ENCODE assay signal across 2 cellular contexts in the genomic region with DNA sequence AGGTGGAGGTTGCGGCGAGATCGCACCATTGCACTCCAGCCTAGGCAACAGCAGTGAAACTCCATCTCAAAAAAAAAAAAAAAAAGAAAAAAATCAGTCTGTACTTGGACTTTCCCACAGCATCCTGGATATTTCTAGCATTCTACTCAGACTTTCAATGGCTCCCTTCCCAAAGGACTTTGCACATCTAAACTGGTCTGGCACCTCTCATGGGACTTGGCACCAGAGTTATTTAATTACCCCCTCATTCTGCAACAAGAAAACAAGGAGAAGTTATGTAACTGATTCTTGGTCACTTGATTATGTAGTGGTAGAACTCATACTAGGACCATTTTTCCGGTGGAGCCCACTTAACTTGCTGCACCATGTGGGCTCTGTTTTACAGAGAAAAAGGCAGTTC.
TF ChIP-seq lines count a peak whose summit lies in the region.

No MANE protein-coding gene starts in this region.

TF ChIP-seq in liver, 16 proteins besides CTCF, POLR2A, EP300 and RAD21 (continued from another document):
- TF ChIP-seq EGR1 (IDR thresholded peaks at IDR 0.05; ENCODE audit: low read depth in 2 of 2) = no peak
- TF ChIP-seq HNF4G (IDR thresholded peaks at IDR 0.05) = no peak
- no peak for TF ChIP-seq YY1 (IDR thresholded peaks at IDR 0.05)
- TF ChIP-seq, protein P1, sequence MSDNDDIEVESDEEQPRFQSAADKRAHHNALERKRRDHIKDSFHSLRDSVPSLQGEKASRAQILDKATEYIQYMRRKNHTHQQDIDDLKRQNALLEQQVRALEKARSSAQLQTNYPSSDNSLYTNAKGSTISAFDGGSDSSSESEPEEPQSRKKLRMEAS (IDR thresholded peaks at IDR 0.05) = peak; percentile 43
- TF ChIP-seq, protein P2, sequence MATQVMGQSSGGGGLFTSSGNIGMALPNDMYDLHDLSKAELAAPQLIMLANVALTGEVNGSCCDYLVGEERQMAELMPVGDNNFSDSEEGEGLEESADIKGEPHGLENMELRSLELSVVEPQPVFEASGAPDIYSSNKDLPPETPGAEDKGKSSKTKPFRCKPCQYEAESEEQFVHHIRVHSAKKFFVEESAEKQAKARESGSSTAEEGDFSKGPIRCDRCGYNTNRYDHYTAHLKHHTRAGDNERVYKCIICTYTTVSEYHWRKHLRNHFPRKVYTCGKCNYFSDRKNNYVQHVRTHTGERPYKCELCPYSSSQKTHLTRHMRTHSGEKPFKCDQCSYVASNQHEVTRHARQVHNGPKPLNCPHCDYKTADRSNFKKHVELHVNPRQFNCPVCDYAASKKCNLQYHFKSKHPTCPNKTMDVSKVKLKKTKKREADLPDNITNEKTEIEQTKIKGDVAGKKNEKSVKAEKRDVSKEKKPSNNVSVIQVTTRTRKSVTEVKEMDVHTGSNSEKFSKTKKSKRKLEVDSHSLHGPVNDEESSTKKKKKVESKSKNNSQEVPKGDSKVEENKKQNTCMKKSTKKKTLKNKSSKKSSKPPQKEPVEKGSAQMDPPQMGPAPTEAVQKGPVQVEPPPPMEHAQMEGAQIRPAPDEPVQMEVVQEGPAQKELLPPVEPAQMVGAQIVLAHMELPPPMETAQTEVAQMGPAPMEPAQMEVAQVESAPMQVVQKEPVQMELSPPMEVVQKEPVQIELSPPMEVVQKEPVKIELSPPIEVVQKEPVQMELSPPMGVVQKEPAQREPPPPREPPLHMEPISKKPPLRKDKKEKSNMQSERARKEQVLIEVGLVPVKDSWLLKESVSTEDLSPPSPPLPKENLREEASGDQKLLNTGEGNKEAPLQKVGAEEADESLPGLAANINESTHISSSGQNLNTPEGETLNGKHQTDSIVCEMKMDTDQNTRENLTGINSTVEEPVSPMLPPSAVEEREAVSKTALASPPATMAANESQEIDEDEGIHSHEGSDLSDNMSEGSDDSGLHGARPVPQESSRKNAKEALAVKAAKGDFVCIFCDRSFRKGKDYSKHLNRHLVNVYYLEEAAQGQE (IDR thresholded peaks at IDR 0.05) = no peak
- peak in 1 of 2 donors; percentile 55 for TF ChIP-seq JUND (IDR thresholded peaks at IDR 0.05)

TF ChIP-seq in HepG2, 621 proteins besides CTCF, POLR2A, EP300 and RAD21 (continued from another document):
- TF ChIP-seq, protein P3, sequence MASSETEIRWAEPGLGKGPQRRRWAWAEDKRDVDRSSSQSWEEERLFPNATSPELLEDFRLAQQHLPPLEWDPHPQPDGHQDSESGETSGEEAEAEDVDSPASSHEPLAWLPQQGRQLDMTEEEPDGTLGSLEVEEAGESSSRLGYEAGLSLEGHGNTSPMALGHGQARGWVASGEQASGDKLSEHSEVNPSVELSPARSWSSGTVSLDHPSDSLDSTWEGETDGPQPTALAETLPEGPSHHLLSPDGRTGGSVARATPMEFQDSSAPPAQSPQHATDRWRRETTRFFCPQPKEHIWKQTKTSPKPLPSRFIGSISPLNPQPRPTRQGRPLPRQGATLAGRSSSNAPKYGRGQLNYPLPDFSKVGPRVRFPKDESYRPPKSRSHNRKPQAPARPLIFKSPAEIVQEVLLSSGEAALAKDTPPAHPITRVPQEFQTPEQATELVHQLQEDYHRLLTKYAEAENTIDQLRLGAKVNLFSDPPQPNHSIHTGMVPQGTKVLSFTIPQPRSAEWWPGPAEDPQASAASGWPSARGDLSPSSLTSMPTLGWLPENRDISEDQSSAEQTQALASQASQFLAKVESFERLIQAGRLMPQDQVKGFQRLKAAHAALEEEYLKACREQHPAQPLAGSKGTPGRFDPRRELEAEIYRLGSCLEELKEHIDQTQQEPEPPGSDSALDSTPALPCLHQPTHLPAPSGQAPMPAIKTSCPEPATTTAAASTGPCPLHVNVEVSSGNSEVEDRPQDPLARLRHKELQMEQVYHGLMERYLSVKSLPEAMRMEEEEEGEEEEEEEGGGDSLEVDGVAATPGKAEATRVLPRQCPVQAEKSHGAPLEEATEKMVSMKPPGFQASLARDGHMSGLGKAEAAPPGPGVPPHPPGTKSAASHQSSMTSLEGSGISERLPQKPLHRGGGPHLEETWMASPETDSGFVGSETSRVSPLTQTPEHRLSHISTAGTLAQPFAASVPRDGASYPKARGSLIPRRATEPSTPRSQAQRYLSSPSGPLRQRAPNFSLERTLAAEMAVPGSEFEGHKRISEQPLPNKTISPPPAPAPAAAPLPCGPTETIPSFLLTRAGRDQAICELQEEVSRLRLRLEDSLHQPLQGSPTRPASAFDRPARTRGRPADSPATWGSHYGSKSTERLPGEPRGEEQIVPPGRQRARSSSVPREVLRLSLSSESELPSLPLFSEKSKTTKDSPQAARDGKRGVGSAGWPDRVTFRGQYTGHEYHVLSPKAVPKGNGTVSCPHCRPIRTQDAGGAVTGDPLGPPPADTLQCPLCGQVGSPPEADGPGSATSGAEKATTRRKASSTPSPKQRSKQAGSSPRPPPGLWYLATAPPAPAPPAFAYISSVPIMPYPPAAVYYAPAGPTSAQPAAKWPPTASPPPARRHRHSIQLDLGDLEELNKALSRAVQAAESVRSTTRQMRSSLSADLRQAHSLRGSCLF (CRISPR knock-in tag; IDR thresholded peaks at IDR 0.05; ENCODE audit: borderline replicate concordance) = no peak
- TF ChIP-seq PITX1 (CRISPR knock-in tag; IDR thresholded peaks at IDR 0.05) = no peak
- no peak for TF ChIP-seq KLF6 (CRISPR knock-in tag; IDR thresholded peaks at IDR 0.05)
- TF ChIP-seq, protein P4, sequence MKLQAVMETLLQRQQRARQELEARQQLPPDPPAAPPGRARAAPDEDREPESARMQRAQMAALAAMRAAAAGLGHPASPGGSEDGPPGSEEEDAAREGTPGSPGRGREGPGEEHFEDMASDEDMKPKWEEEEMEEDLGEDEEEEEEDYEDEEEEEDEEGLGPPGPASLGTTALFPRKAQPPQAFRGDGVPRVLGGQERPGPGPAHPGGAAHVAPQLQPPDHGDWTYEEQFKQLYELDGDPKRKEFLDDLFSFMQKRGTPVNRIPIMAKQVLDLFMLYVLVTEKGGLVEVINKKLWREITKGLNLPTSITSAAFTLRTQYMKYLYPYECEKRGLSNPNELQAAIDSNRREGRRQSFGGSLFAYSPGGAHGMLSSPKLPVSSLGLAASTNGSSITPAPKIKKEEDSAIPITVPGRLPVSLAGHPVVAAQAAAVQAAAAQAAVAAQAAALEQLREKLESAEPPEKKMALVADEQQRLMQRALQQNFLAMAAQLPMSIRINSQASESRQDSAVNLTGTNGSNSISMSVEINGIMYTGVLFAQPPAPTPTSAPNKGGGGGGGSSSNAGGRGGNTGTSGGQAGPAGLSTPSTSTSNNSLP (IDR thresholded peaks at IDR 0.05; ENCODE audit: low read depth, low read length) = no peak
- no peak for TF ChIP-seq RFX1 (IDR thresholded peaks at IDR 0.05)
- no peak for TF ChIP-seq ELF4 (CRISPR knock-in tag; IDR thresholded peaks at IDR 0.05; ENCODE audit: borderline replicate concordance)
- TF ChIP-seq TOE1 (CRISPR knock-in tag; IDR thresholded peaks at IDR 0.05) = no peak
- TF ChIP-seq JUND (CRISPR knock-in tag; IDR thresholded peaks at IDR 0.05) = no peak
- no peak for TF ChIP-seq ZFP82 (CRISPR knock-in tag; IDR thresholded peaks at IDR 0.05; ENCODE audit: borderline replicate concordance)
- no peak for TF ChIP-seq CHCHD3 (CRISPR knock-in tag; IDR thresholded peaks at IDR 0.05)
- no peak for TF ChIP-seq ZSCAN9 (CRISPR knock-in tag; IDR thresholded peaks at IDR 0.05; ENCODE audit: borderline replicate concordance)
TF ChIP-seq in HepG2: peak in this region for 0.
